22 cellular contexts compared by ENCODE assay signal in the genomic region with DNA sequence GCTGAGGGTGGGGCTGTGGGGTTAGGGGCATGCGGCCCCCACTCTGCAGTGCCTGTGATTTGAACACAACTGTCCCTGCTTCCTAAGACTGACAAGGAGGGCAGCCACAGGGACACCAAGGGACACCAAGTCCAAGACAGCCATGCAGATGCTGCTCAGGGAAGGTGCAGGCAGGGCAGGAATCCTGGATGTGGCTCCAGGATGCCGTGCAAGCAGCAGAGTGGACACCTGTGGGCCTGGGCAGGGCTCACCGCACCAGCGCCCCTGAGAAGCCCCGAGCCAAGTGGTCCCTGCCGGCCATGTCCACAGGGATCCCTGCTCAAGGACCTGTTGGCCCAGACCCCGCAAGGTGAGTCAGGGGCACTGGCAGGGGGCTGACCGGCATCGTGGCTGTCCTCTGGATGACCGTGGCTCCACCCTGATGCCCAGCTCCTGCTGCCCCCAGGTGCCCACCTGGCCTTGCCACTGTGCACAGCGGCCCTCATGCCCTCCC. TPM values are rescaled to one million over a fixed set of nuclear protein-coding genes. Genes with fewer than 3 reads are reported as not detected.
DNase-seq lines count a peak whose midpoint lies in the region; ATAC-seq, FAIRE-seq and TF ChIP-seq lines count a peak whose summit lies in the region.
"Had no signal": no experiment of that assay in that cellular context is flagged by ENCODE, and none has a peak within 500 bp of the region (broad histone marks: within the 10 kb centered on the region; RNA-seq: fewer than 3 reads in every experiment).

No MANE protein-coding gene starts in this region.

- H3K27ac ChIP-seq in IMR-90 (ENCODE audit: insufficient read depth, low read length), result no peak overlapping the region
- no peak overlapping the region for H3K27ac ChIP-seq in K562 (ENCODE audit: extremely low read depth, low read depth, low read length)
- H3K27ac ChIP-seq in neuronal stem cell (replicated peaks; ENCODE audit: low read length), result no peak overlapping the region
- H3K27ac ChIP-seq: prostate gland, right lobe of liver, thyroid gland, uterus had no signal

- H2AFZ ChIP-seq in IMR-90 (replicated peaks; ENCODE audit: low read length, poor library complexity), result no peak overlapping the region
- H2AFZ ChIP-seq in K562 (ENCODE audit: low read depth, low read length), result no peak overlapping the region
- H2AFZ ChIP-seq in neuronal stem cell (ENCODE audit: low read length), result no peak overlapping the region

- H2BK15ac ChIP-seq in IMR-90 (ENCODE audit: low read depth, low read length), result no peak overlapping the region
- H2BK15ac ChIP-seq in neuronal stem cell (ENCODE audit: low read length), result peak overlapping the region; percentile 89

- TF ChIP-seq CTCF in IMR-90 (conservative IDR thresholded peaks at IDR 0.05; ENCODE audit: low read depth, low read length) (no peak), K562 (IDR thresholded peaks at IDR 0.05 in 2 of 3, conservative IDR thresholded peaks at IDR 0.05 in 1 of 3; ENCODE audit: insufficient read depth in 2 of 3, low read depth in 1 of 3, low read length in 3 of 3) (no peak), GM13977 (IDR thresholded peaks at IDR 0.05; ENCODE audit: extremely low read depth, insufficient read depth, missing control alignments) (no peak)

- FAIRE-seq in K562 (lab: Jason Lieb, UNC), result no peak
- FAIRE-seq: A204.1, bronchial epithelial cell, H54 had no signal

- in situ Hi-C loops in IMR-90 (cut with MboI; ENCODE audit: low sequenced_read_pairs) (no loop called here), K562 (cut with MboI) (no loop called here), GM13977 (cut with MboI; ENCODE audit: low pct_unique_long_range_greater_than_20kb, low sequenced_read_pairs, unreplicated experiment) (no loop called here)

- H3K56ac ChIP-seq in IMR-90 (ENCODE audit: extremely low read depth, insufficient read depth, low read length), result no peak overlapping the region

- H3K27ac Mint-ChIP-seq in activated CD4-positive, alpha-beta T cell treated with anti-CD3 and anti-CD28 coated beads for 36 hours, result no peak overlapping the region
- H3K27ac Mint-ChIP-seq: activated naive CD4-positive, alpha-beta T cell treated with anti-CD3 and anti-CD28 coated beads, Interleukin-2, amount 50 U/mL, for 72 hours; CD4-positive, alpha-beta T cell; immature natural killer cell had no signal

- 86% methylated on average over 8 of the region's 11 CpGs; no CpG with 5 or more reads in 1 of the 2 experiments for WGBS in IMR-90 (ENCODE audit: extremely low coverage in 2 of 2, insufficient read length in 1 of 2), 2 experiments
- WGBS in K562 (ENCODE audit: insufficient coverage, low coverage, missing lambda C conversion rate), result 10% methylated on average over 4 of the region's 11 CpGs
- no CpG with 5 or more reads among the region's 11 CpGs for WGBS in neuronal stem cell (ENCODE audit: extremely low coverage in 2 of 2, insufficient read length in 2 of 2, insufficient replicate concordance in 1 of 2), 2 donors

- H2BK5ac ChIP-seq in IMR-90 (ENCODE audit: low read depth, low read length, poor library complexity, severe bottlenecking) (no peak overlapping the region), neuronal stem cell (ENCODE audit: low read length) (peak overlapping the region; percentile 59)

- H3K9ac ChIP-seq in IMR-90 (ENCODE audit: low read depth, low read length) (no peak overlapping the region), K562 (ENCODE audit: insufficient read depth in 1 of 2, low read depth in 2 of 2, low read length in 2 of 2) (no peak overlapping the region; a peak in 1 of 4 replicates), neuronal stem cell (ENCODE audit: low read depth, low read length, poor library complexity) (peak overlapping the region; percentile 38)

- H3K4me3 ChIP-seq in IMR-90 (ENCODE audit: insufficient read depth, low read depth, low read length) (no peak overlapping the region), K562 (no peak overlapping the region), neuronal stem cell (ENCODE audit: low read length in 2 of 2) (no peak overlapping the region)
- H3K4me3 ChIP-seq: prostate gland, right lobe of liver, thyroid gland, uterus had no signal

- H3K9me1 ChIP-seq in IMR-90 (ENCODE audit: insufficient read depth, low read length) (no peaks in the 10 kb centered on the region), K562 (ENCODE audit: control insufficient read depth, insufficient read depth, low read length) (no peaks in the 10 kb centered on the region)

- CTCF ChIA-PET in activated CD4-positive, alpha-beta T cell treated with anti-CD3 and anti-CD28 coated beads for 36 hours (lab: Charles Lee), result interaction anchor here (0.6 kb wide), 1 partner anchor 61 kb away, joined by 3 read pairs; no protein-coding TSS in a partner anchor
- CTCF ChIA-PET in IMR-90 (lab: Yijun Ruan, JAX) (no interaction called here), K562 (lab: Yijun Ruan, JAX; ENCODE audit: low intra/inter-chr PET ratio) (no interaction called here)

- H3K23ac ChIP-seq in IMR-90 (ENCODE audit: low read depth, low read length), result no peak overlapping the region
- H3K23ac ChIP-seq in neuronal stem cell (ENCODE audit: low read depth, low read length, poor library complexity), result no peak overlapping the region

- H3K36me3 Mint-ChIP-seq in activated CD4-positive, alpha-beta T cell treated with anti-CD3 and anti-CD28 coated beads for 36 hours (ENCODE audit: low read depth), result no peaks in the 10 kb centered on the region
- H3K36me3 Mint-ChIP-seq: activated naive CD4-positive, alpha-beta T cell treated with anti-CD3 and anti-CD28 coated beads, Interleukin-2, amount 50 U/mL, for 72 hours; immature natural killer cell had no signal

- TF ChIP-seq RAD21 in IMR-90 (IDR thresholded peaks at IDR 0.05; ENCODE audit: low read length) (no peak), K562 (CRISPR knock-in tag; conservative IDR thresholded peaks at IDR 0.05 in 1 of 2, IDR thresholded peaks at IDR 0.05 in 1 of 2) (no peak)

- H3K79me1 ChIP-seq in IMR-90 (ENCODE audit: low read depth in 1 of 2, low read length in 2 of 2), result no peaks in the 10 kb centered on the region
- peaks cover 4% of the 10 kb centered on the region for H3K79me1 ChIP-seq in neuronal stem cell (ENCODE audit: low read depth, low read length)

- no peak overlapping the region for H2BK20ac ChIP-seq in IMR-90 (ENCODE audit: low read depth, low read length)

- no peak for TF ChIP-seq EP300 in K562 (IDR thresholded peaks at IDR 0.05; ENCODE audit: low read length)

- H4K91ac ChIP-seq in IMR-90 (ENCODE audit: insufficient read depth, low read depth, low read length) (no peak overlapping the region), neuronal stem cell (ENCODE audit: low read depth, low read length, poor library complexity) (no peak overlapping the region)

- no peak for TF ChIP-seq POLR2A in IMR-90 (IDR thresholded peaks at IDR 0.05; ENCODE audit: low read depth, low read length)
- TF ChIP-seq POLR2A in K562 (conservative IDR thresholded peaks at IDR 0.05), result no peak

- POLR2A ChIA-PET in activated CD4-positive, alpha-beta T cell treated with anti-CD3 and anti-CD28 coated beads for 36 hours (lab: Charles Lee), result no interaction called here
- POLR2A ChIA-PET in IMR-90 (lab: Charles Lee; ENCODE audit: unreplicated experiment), result no interaction called here
- POLR2A ChIA-PET in K562 (lab: Yijun Ruan, JAX), result no interaction called here

- H4K20me1 ChIP-seq in IMR-90 (ENCODE audit: insufficient read depth, low read length), result no peaks in the 10 kb centered on the region
- 0 out of 2 replicates have a peak, but pooled peaks cover 4% of the 10 kb centered on the region for H4K20me1 ChIP-seq in K562 (replicated peaks; ENCODE audit: control insufficient read depth, insufficient read depth, low read length)

- DNase-seq in activated CD4-positive, alpha-beta T cell treated with anti-CD3 and anti-CD28 coated beads for 36 hours, result no peak
- DNase-seq in activated CD4-positive, alpha-beta T cell treated with anti-CD3 and anti-CD28 coated beads for 4 hours, result no peak
- DNase-seq in IMR-90 (no peak), K562 (ENCODE audit: extremely low read depth in 1 of 4, low spot score in 3 of 4) (peak in 1 of 4 experiments; percentile 6), neuronal stem cell (ENCODE audit: low spot score) (no peak), epidermal melanocyte (ENCODE audit: insufficient read length, low spot score) (no peak), GM13977 (ENCODE audit: low spot score) (no peak)
- DNase-seq: DND-41, NCI-H1436 treated with DMSO at 0.1 percent for 48 hours, NCI-H2081 treated with DMSO at 0.1 percent for 48 hours, NCI-H2227 treated with DMSO at 0.1 percent for 48 hours, uterus had no signal

- H3K36me3 ChIP-seq in IMR-90 (ENCODE audit: control insufficient read depth, insufficient read depth, low read length), result no peaks in the 10 kb centered on the region
- no peaks in the 10 kb centered on the region for H3K36me3 ChIP-seq in K562 (ENCODE audit: control insufficient read depth, insufficient read depth, low read length)
- H3K36me3 ChIP-seq in neuronal stem cell (replicated peaks in 1 of 2; ENCODE audit: control insufficient read depth in 2 of 2, insufficient read depth in 2 of 2, low read length in 2 of 2), result no peaks in the 10 kb centered on the region
- H3K36me3 ChIP-seq: prostate gland, right lobe of liver, thyroid gland, uterus had no signal

- H3K9me3 Mint-ChIP-seq in activated CD4-positive, alpha-beta T cell treated with anti-CD3 and anti-CD28 coated beads for 36 hours (ENCODE audit: low read depth), result no peaks in the 10 kb centered on the region
- H3K9me3 Mint-ChIP-seq: activated naive CD4-positive, alpha-beta T cell treated with anti-CD3 and anti-CD28 coated beads, Interleukin-2, amount 50 U/mL, for 72 hours; CD4-positive, alpha-beta T cell had no signal

- H3K18ac ChIP-seq in IMR-90 (ENCODE audit: low read depth, low read length) (no peak overlapping the region), neuronal stem cell (ENCODE audit: low read length) (peak overlapping the region; percentile 91)

- peak overlapping the region; percentile 96 for H2BK12ac ChIP-seq in neuronal stem cell (ENCODE audit: low read length)

- BruUV-seq in IMR-90 (replicated peaks; lab: Mats Ljungman, UMichigan) (no TSS peak), K562 (replicated peaks; lab: Mats Ljungman, UMichigan) (no TSS peak)

- no peaks in the 10 kb centered on the region; the same call in 1 of the 2 replicates for H3K27me3 ChIP-seq in IMR-90 (ENCODE audit: control insufficient read depth, insufficient read depth, low read length)
- peaks cover 2 to 48% of the 10 kb centered on the region in 2 experiments; a peak in 3 of 5 replicates for H3K27me3 ChIP-seq in K562 (ENCODE audit: control insufficient read depth in 2 of 2, insufficient read depth in 2 of 2, low read length in 2 of 2)
- peaks cover 0 to 7% (median 0%) of the 10 kb centered on the region in 3 experiments for H3K27me3 ChIP-seq in neuronal stem cell (ENCODE audit: control insufficient read depth in 3 of 3, insufficient read depth in 3 of 3, low read depth in 1 of 3, low read length in 3 of 3)
- H3K27me3 ChIP-seq: right lobe of liver, thyroid gland, uterus had no signal

- H3K14ac ChIP-seq in IMR-90 (replicated peaks; ENCODE audit: low read depth, low read length) (no peak overlapping the region), neuronal stem cell (ENCODE audit: low read length) (no peak overlapping the region)

- H2AK5ac ChIP-seq in IMR-90 (ENCODE audit: low read depth, low read length), result no peak overlapping the region
- H2AK5ac ChIP-seq in neuronal stem cell (ENCODE audit: low read depth, low read length), result peak overlapping the region; percentile 100

- H3K4ac ChIP-seq in IMR-90 (ENCODE audit: low read depth, low read length), result no peak overlapping the region
- peak overlapping the region; percentile 59 for H3K4ac ChIP-seq in neuronal stem cell (ENCODE audit: low read length)

- intact Hi-C loops in activated CD4-positive, alpha-beta T cell treated with anti-CD3 and anti-CD28 coated beads for 36 hours (cut with DNase I, micrococcal nuclease), result loop anchor here in 1 of 2 experiments (1.0 kb wide), 1 partner anchor 59 kb away; no protein-coding TSS in a partner anchor
- intact Hi-C loops in IMR-90 (cut with micrococcal nuclease) (no loop called here), K562 (cut with micrococcal nuclease) (no loop called here)

- H2AK9ac ChIP-seq in IMR-90 (replicated peaks; ENCODE audit: low read depth, low read length, poor library complexity), result no peak overlapping the region

- no peak overlapping the region for H3K4me2 ChIP-seq in IMR-90 (ENCODE audit: low read depth, low read length)
- H3K4me2 ChIP-seq in K562 (ENCODE audit: insufficient read depth, low read length), result peak overlapping the region; percentile 12; the same call in 1 of the 2 replicates
- H3K4me2 ChIP-seq in neuronal stem cell (ENCODE audit: insufficient read depth, low read length, poor library complexity, severe bottlenecking), result no peak overlapping the region

- H3K27me3 Mint-ChIP-seq in activated CD4-positive, alpha-beta T cell treated with anti-CD3 and anti-CD28 coated beads for 36 hours, result no peaks in the 10 kb centered on the region
- H3K27me3 Mint-ChIP-seq: CD4-positive, alpha-beta T cell had no signal

- no peak overlapping the region for H3K4me3 Mint-ChIP-seq in activated CD4-positive, alpha-beta T cell treated with anti-CD3 and anti-CD28 coated beads for 36 hours
- H3K4me3 Mint-ChIP-seq: CD4-positive, alpha-beta T cell had no signal

- H3K79me2 ChIP-seq in K562 (ENCODE audit: control insufficient read depth, insufficient read depth, low read length), result no peaks in the 10 kb centered on the region

- H3K4me1 ChIP-seq in IMR-90 (ENCODE audit: control insufficient read depth, insufficient read depth, low read length) (no peaks in the 10 kb centered on the region), K562 (replicated peaks in 1 of 2; ENCODE audit: control insufficient read depth in 2 of 2, insufficient read depth in 2 of 2, low read length in 2 of 2) (peaks cover 4 to 27% of the 10 kb centered on the region in 2 experiments; a peak in 3 of 5 replicates), neuronal stem cell (ENCODE audit: control insufficient read depth in 2 of 2, insufficient read depth in 1 of 2, low read depth in 1 of 2, low read length in 2 of 2) (peaks cover 0 to 21% of the 10 kb centered on the region in 2 donors)
- H3K4me1 ChIP-seq: prostate gland, right lobe of liver, thyroid gland, uterus had no signal

- H4K8ac ChIP-seq in IMR-90 (ENCODE audit: low read depth in 2 of 2, low read length in 2 of 2) (no peak overlapping the region), neuronal stem cell (ENCODE audit: low read depth, low read length) (no peak overlapping the region)

- no peak overlapping the region for H4K5ac ChIP-seq in IMR-90 (ENCODE audit: low read depth, low read length)

- H2BK120ac ChIP-seq in IMR-90 (ENCODE audit: low read depth, low read length) (no peak overlapping the region), neuronal stem cell (ENCODE audit: low read depth, low read length) (peak overlapping the region; percentile 75)

- H3K9me3 ChIP-seq in IMR-90 (ENCODE audit: control insufficient read depth, insufficient read depth, low read length) (no peaks in the 10 kb centered on the region), K562 (replicated peaks; ENCODE audit: control insufficient read depth, insufficient read depth, low read depth, low read length) (no peaks in the 10 kb centered on the region), neuronal stem cell (replicated peaks in 1 of 2; ENCODE audit: control insufficient read depth in 2 of 2, insufficient read depth in 1 of 2, low read depth in 1 of 2, low read length in 2 of 2) (no peaks in the 10 kb centered on the region)
- H3K9me3 ChIP-seq: prostate gland, right lobe of liver, thyroid gland, uterus had no signal

- peak; percentile 12 for ATAC-seq in activated CD4-positive, alpha-beta T cell treated with anti-CD3 and anti-CD28 coated beads for 36 hours
- ATAC-seq in IMR-90 (ENCODE audit: low read depth), result peak; percentile 18
- ATAC-seq in K562, result peak; percentile 21; the same call in 1 of the 3 replicates
- ATAC-seq in GM21619 (IDR thresholded peaks at IDR 0.05; ENCODE audit: unreplicated experiment), result no peak

- dilution Hi-C loops in IMR-90 (cut with HindIII; ENCODE audit: low sequenced_read_pairs, unreplicated experiment), result loop anchor here (25.0 kb wide), 1 partner anchor 88 kb away; a partner anchor contains a TSS

- H3K4me1 Mint-ChIP-seq in activated CD4-positive, alpha-beta T cell treated with anti-CD3 and anti-CD28 coated beads for 36 hours, result no peaks in the 10 kb centered on the region

RNA-seq across cellular contexts. Expression of a gene that starts 58.5 kb away (rescaled TPM):
- 10 to 100 TPM; 15.8 to 19.9 TPM for total RNA-seq in activated CD4-positive, alpha-beta T cell treated with anti-CD3 and anti-CD28 coated beads for 36 hours
- 5.0 TPM in 2 replicates for total RNA-seq in IMR-90 (2012; rRNA removed)
- 8.3 and 9.0 TPM in 2 replicates for polyA plus RNA-seq in IMR-90 (2012; rRNA removed)
- polyA plus RNA-seq in IMR-90 (2012; cell fraction: cytosol; rRNA removed), result 10.5 and 10.6 TPM in 2 replicates
- polyA plus RNA-seq in IMR-90 (2012; cell fraction: nucleus; rRNA removed; ENCODE audit: low replicate concordance), result 5.9 and 10.3 TPM in 2 replicates
- total RNA-seq in K562 (2011; cell fraction: chromatin; rRNA removed; ENCODE audit: low replicate concordance), result 6.5 and 11.6 TPM in 2 replicates
- total RNA-seq in K562 (2011; cell fraction: nucleolus; rRNA removed), result 13.8 and 19.2 TPM in 2 replicates
- 12.1 and 15.1 TPM in 2 replicates for total RNA-seq in K562 (2011; cell fraction: nucleoplasm; rRNA removed)
- total RNA-seq in K562 (2014; rRNA removed), result 15.4 and 20.6 TPM in 2 replicates
- 4.5 and 5.1 TPM in 2 replicates for total RNA-seq in K562 (2014; rRNA removed; fragmentation: Illumina TruSeq; extraction: Trizol)
- 6.5 and 8.3 TPM in 2 replicates for total RNA-seq in K562 (2015; rRNA removed; fragmentation: Illumina TruSeq; extraction: Trizol)
- 11.5 and 14.1 TPM in 2 replicates for total RNA-seq in K562 (2021)
- polyA plus RNA-seq in K562 (2011; rRNA removed), result 8.2 and 8.9 TPM in 2 replicates
- polyA plus RNA-seq in K562 (2011; cell fraction: cytosol; rRNA removed), result 5.6 and 6.4 TPM in 2 replicates
- polyA plus RNA-seq in K562 (2011; cell fraction: nucleus; rRNA removed), result 12.3 and 14.7 TPM in 2 replicates
- 11.5 and 18.9 TPM in 2 replicates for polyA plus RNA-seq in K562 (2012)
- polyA plus RNA-seq in K562 (2014; fragmentation: Illumina TruSeq; extraction: Trizol), result 4.7 and 9.7 TPM in 2 replicates
- 1 to 10 TPM; 1.5 to 2.4 TPM for polyA plus RNA-seq in K562 (2014; fragmentation: Nextera tagmentation; extraction: Ambion mirVana)
- 18.5 and 20.9 TPM in 2 replicates for polyA plus RNA-seq in K562 (2014; rRNA removed)
- polyA minus RNA-seq in K562 (2011; rRNA and poly(A)+ RNA removed), result 4.0 and 5.7 TPM in 2 replicates
- 3.5 and 3.9 TPM in 2 replicates for polyA minus RNA-seq in K562 (2011; cell fraction: cytosol; rRNA and poly(A)+ RNA removed)
- polyA minus RNA-seq in K562 (2011; cell fraction: nucleus; rRNA and poly(A)+ RNA removed), result 8.2 and 8.3 TPM in 2 replicates
- polyA plus RNA-seq in neuronal stem cell (2013, experiment 1 of 2), result 20.6 TPM
- polyA plus RNA-seq in neuronal stem cell (2013, experiment 2 of 2), result 21.2 TPM
